10 cellular contexts compared by ENCODE assay signal in the genomic region with DNA sequence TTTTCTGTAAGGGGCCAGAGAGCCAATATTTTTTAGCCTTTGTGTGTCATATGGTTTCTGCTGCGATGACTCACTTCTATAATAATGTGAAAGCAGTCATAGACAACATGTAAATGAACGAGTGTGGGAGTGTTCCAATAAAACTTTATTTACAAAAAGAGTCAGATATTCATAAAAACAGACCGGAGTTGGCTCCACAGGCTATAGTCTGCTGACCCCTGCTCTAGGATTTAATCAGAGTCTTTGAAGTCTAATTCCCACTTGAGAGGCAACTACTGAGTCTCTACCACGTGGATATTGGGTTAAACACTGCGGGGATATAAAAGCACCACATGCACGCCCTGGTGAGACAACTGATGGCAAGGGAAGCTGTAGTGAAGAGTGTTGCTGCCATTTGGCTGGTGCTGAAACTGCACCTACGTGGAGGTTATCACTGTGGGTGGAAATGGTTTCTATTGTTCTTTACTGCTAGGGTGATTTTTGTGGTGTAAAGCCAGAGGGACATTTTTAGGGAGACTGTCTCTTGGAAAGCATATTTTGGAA. TPM values are rescaled to one million over a fixed set of nuclear protein-coding genes. Genes with fewer than 3 reads are reported as not detected.
A peak's percentile ranks its signal among the peaks of the same experiment; 100 is the strongest.
DNase-seq lines count a peak whose midpoint lies in the region; ATAC-seq, FAIRE-seq and TF ChIP-seq lines count a peak whose summit lies in the region.
"Had no signal": no experiment of that assay in that cellular context is flagged by ENCODE, and none has a peak within 500 bp of the region (broad histone marks: within the 10 kb centered on the region; RNA-seq: fewer than 3 reads in every experiment).

No MANE protein-coding gene starts in this region.

- peak overlapping the region; percentile 27; the same call in 1 of the 3 replicates for H3K4me2 ChIP-seq in A549

- H3K4me1 ChIP-seq in A549 (peaks cover 14% of the 10 kb centered on the region), Panc1 (ENCODE audit: control insufficient read depth, insufficient read depth, low read length) (peaks cover 9% of the 10 kb centered on the region)

- no peak for TF ChIP-seq RAD21 in A549 (conservative IDR thresholded peaks at IDR 0.05 in 1 of 2, IDR thresholded peaks at IDR 0.05 in 1 of 2)

- H3K27me3 ChIP-seq in Panc1 (ENCODE audit: control insufficient read depth, insufficient read depth, low read length) = no peaks in the 10 kb centered on the region
- H3K27me3 ChIP-seq in bronchial epithelial cell (ENCODE audit: control insufficient read depth, insufficient read depth, low read length) = no peaks in the 10 kb centered on the region

- CTCF ChIA-PET in A549 (lab: Yijun Ruan, JAX) = interaction anchor here (1.0 to 2.8 kb wide), 3 partner anchors 84 to 147 kb away, joined by 4 to 12 read pairs (median 5); a partner anchor contains a TSS
- CTCF ChIA-PET in Panc1 (lab: Charles Lee) = no interaction called here

- ATAC-seq in A549 (no peak), Panc1 (no peak), GM21619 (IDR thresholded peaks at IDR 0.05; ENCODE audit: unreplicated experiment) (no peak)

- in situ Hi-C loops in Panc1 (cut with HindIII; ENCODE audit: low pct_unique_long_range_greater_than_20kb, low sequenced_read_pairs) = no loop called here

- BruUV-seq in Panc1 (replicated peaks; lab: Mats Ljungman, UMichigan) = no TSS peak

- TF ChIP-seq CTCF in A549 (IDR thresholded peaks at IDR 0.05) = no peak
- no peak for TF ChIP-seq CTCF in Panc1 (IDR thresholded peaks at IDR 0.05)
- no peak for TF ChIP-seq CTCF in bronchial epithelial cell (IDR thresholded peaks at IDR 0.05; ENCODE audit: insufficient read depth, low read length, severe bottlenecking)

- intact Hi-C loops in Panc1 (cut with micrococcal nuclease; ENCODE audit: unreplicated experiment) = no loop called here

- no peak for TF ChIP-seq EP300 in A549 (IDR thresholded peaks at IDR 0.05)

- POLR2A ChIA-PET in A549 (lab: Yijun Ruan, JAX) = no interaction called here
- POLR2A ChIA-PET in Panc1 (lab: Charles Lee) = no interaction called here

- TF ChIP-seq POLR2A in A549 (IDR thresholded peaks at IDR 0.05; ENCODE audit: low read length) = no peak

- FAIRE-seq in A549 (lab: Jason Lieb, UNC) = no peak
- FAIRE-seq in GM18507 (lab: Jason Lieb, UNC) = peak; percentile 80
- FAIRE-seq in bronchial epithelial cell (lab: Jason Lieb, UNC) = no peak

- no peak overlapping the region for H3K4me3 ChIP-seq in A549
- H3K4me3 ChIP-seq in Panc1 (ENCODE audit: low read depth in 2 of 2, low read length in 2 of 2) = no peak overlapping the region
- no peak overlapping the region for H3K4me3 ChIP-seq in bronchial epithelial cell (ENCODE audit: low read depth, low read length)

- DNase-seq in A549 (ENCODE audit: low read depth in 1 of 2, low spot score in 1 of 2) (no peak), GM18507 (ENCODE audit: extremely low spot score, insufficient read length, low read depth) (no peak), Panc1 (ENCODE audit: low read depth, low spot score) (no peak), bronchial epithelial cell (ENCODE audit: low read depth) (peak; percentile 68), HuH-7.5 (ENCODE audit: low spot score) (no peak), mucosa of gallbladder (ENCODE audit: low spot score) (no peak), NCI-H524 (lab: John Stamatoyannopoulos, UW) (no peak)
- DNase-seq: DND-41, NCI-H2081 had no signal

- H3K9me3 ChIP-seq in A549 = no peaks in the 10 kb centered on the region
- H3K9me3 ChIP-seq in Panc1 (ENCODE audit: control insufficient read depth, insufficient read depth, low read depth, low read length) = no peaks in the 10 kb centered on the region

- no peaks in the 10 kb centered on the region for H3K36me3 ChIP-seq in Panc1 (ENCODE audit: control insufficient read depth, insufficient read depth, low read length)
- no peaks in the 10 kb centered on the region for H3K36me3 ChIP-seq in bronchial epithelial cell (ENCODE audit: control insufficient read depth, insufficient read depth, low read length)

- H3K27ac ChIP-seq in A549 (peak overlapping the region; percentile 48 to 75), Panc1 (ENCODE audit: low read length) (peak overlapping the region; percentile 39; the same call in 1 of the 2 replicates)

- WGBS in A549 (ENCODE audit: missing lambda C conversion rate) = 80% methylated on average over 7 of the region's 7 CpGs

TF ChIP-seq in A549, 52 proteins besides CTCF, POLR2A, EP300 and RAD21:
- TF ChIP-seq, protein P1, sequence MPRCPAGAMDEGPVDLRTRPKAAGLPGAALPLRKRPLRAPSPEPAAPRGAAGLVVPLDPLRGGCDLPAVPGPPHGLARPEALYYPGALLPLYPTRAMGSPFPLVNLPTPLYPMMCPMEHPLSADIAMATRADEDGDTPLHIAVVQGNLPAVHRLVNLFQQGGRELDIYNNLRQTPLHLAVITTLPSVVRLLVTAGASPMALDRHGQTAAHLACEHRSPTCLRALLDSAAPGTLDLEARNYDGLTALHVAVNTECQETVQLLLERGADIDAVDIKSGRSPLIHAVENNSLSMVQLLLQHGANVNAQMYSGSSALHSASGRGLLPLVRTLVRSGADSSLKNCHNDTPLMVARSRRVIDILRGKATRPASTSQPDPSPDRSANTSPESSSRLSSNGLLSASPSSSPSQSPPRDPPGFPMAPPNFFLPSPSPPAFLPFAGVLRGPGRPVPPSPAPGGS (IDR thresholded peaks at IDR 0.05) = no peak
- TF ChIP-seq MAFK (IDR thresholded peaks at IDR 0.05; ENCODE audit: partially characterized antibody) (no peak), NR3C1 (IDR thresholded peaks at IDR 0.05) (no peak), HOXB5 (CRISPR knock-in tag; IDR thresholded peaks at IDR 0.05) (no peak), FOSL2 (IDR thresholded peaks at IDR 0.05) (no peak), FOSL2 (CRISPR knock-in tag; IDR thresholded peaks at IDR 0.05) (peak; percentile 66)
- TF ChIP-seq, protein P2, sequence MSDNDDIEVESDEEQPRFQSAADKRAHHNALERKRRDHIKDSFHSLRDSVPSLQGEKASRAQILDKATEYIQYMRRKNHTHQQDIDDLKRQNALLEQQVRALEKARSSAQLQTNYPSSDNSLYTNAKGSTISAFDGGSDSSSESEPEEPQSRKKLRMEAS (IDR thresholded peaks at IDR 0.05) = no peak

RNA-seq across cellular contexts. Expression of a gene that starts 3.6 kb away (rescaled TPM):
- 1.2 and 1.7 TPM in 2 replicates for polyA plus RNA-seq in A549 (2011; rRNA removed)
- 1.2 and 1.5 TPM in 2 replicates for polyA plus RNA-seq in A549 (2012; cell fraction: cytosol; rRNA removed)
- 0.82 and 0.83 TPM in 2 replicates for polyA plus RNA-seq in A549 (2012; cell fraction: nucleus; rRNA removed)
- 0.67 to 0.76 TPM (median 0.70 TPM) in 3 replicates for polyA plus RNA-seq in A549 (2017; fragmentation: RNase III; extraction: RNeasy Plus Mini Kit Qiagen cat#74134 plus additional on column Dnase treatment)
- 1.6 and 2.7 TPM in 2 replicates for polyA minus RNA-seq in A549 (2011; rRNA and poly(A)+ RNA removed)
- 1.9 TPM for total RNA-seq in Panc1 (2021; ENCODE audit: unreplicated experiment)
- polyA plus RNA-seq in Panc1 (2012; ENCODE audit: insufficient read length) = 2.2 TPM
- total RNA-seq in bronchial epithelial cell = 0.26 TPM in 2 replicates
- 1.7 TPM for total RNA-seq in mucosa of gallbladder
